ENCODE assay signal across 25 cellular contexts in the genomic region with DNA sequence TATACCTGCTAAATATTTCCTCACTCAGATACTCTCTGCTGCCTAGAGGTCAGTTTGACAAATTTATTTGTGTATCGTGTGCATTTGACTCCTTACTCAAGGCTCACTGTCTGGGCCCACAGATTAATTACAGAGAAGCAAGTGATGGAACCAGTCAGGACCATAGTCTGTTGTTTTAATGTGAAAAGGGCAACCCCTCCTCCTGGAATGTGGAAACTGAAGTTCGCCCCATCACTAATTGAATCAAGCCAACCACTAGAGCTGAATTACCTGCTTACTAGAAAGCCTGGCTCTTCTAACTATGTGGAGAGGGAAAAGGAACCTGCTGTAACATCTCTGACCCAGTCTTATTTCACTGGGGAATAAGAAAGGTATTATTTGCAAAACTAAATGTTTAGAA.
A peak's percentile ranks its signal among the peaks of the same experiment; 100 is the strongest.
DNase-seq lines count a peak whose midpoint lies in the region; ATAC-seq and TF ChIP-seq lines count a peak whose summit lies in the region.
"Had no signal": no experiment of that assay in that cellular context is flagged by ENCODE, and none has a peak within 500 bp of the region (broad histone marks: within the 10 kb centered on the region; RNA-seq: fewer than 3 reads in every experiment).

No MANE protein-coding gene starts in this region.

- TF ChIP-seq EP300 in stomach (IDR thresholded peaks at IDR 0.05) = no peak

- H2BK15ac ChIP-seq in H9 (ENCODE audit: low read depth, low read length) = no peak overlapping the region

- H3K56ac ChIP-seq in H9 (ENCODE audit: insufficient read length, low read depth, low read length) = no peak overlapping the region

- H3K9ac ChIP-seq in H9 (ENCODE audit: extremely low read depth, insufficient read length, low read length) = no peak overlapping the region

- TF ChIP-seq CTCF in H9 (conservative IDR thresholded peaks at IDR 0.05) = no peak
- no peak for TF ChIP-seq CTCF in Panc1 (IDR thresholded peaks at IDR 0.05)
- TF ChIP-seq CTCF in stomach (IDR thresholded peaks at IDR 0.05) = no peak
- no peak for TF ChIP-seq CTCF in brain microvascular endothelial cell (IDR thresholded peaks at IDR 0.05; ENCODE audit: low read depth, low read length, missing control alignments)

- H3K4me1 ChIP-seq in H9 (ENCODE audit: insufficient read depth, low read length) (peaks cover 6% of the 10 kb centered on the region; the same call in 1 of the 2 replicates), Panc1 (ENCODE audit: control insufficient read depth, insufficient read depth, low read length) (peaks cover 68% of the 10 kb centered on the region), stomach (peaks cover 4 to 46% (median 24%) of the 10 kb centered on the region in 4 donors)

- H3K18ac ChIP-seq in H9 (ENCODE audit: insufficient read length, low read depth, low read length) = no peak overlapping the region

- no peak for TF ChIP-seq POLR2A in stomach (IDR thresholded peaks at IDR 0.05)

- H3K23me2 ChIP-seq in H9 (ENCODE audit: insufficient read length, low read depth, low read length, poor library complexity, severe bottlenecking) = no peaks in the 10 kb centered on the region

- H4K91ac ChIP-seq in H9 (ENCODE audit: insufficient read length, low read depth, low read length) = no peak overlapping the region

- no peaks in the 10 kb centered on the region for H3K36me3 Mint-ChIP-seq in H9 (ENCODE audit: insufficient read depth in 1 of 3, low read depth in 3 of 3)
- H3K36me3 Mint-ChIP-seq: activated CD8-positive, alpha-beta memory T cell treated with anti-CD3 and anti-CD28 coated beads, Interleukin-2, amount 10 ng/mL, durations not matched to agents 7 days and 5 days; naive B cell had no signal

- H3K36me3 ChIP-seq in Panc1 (ENCODE audit: control insufficient read depth, insufficient read depth, low read length) = no peaks in the 10 kb centered on the region
- no peaks in the 10 kb centered on the region for H3K36me3 ChIP-seq in stomach
- no peaks in the 10 kb centered on the region for H3K36me3 ChIP-seq in brain microvascular endothelial cell (replicated peaks)
- H3K36me3 ChIP-seq: adrenal gland, upper lobe of left lung had no signal

- no peak overlapping the region for H2BK12ac ChIP-seq in H9 (ENCODE audit: insufficient read length, low read depth, low read length)

- H3K4me1 Mint-ChIP-seq in H9 = peaks cover 30 to 38% of the 10 kb centered on the region in 2 experiments

- H4K5ac ChIP-seq in H9 (ENCODE audit: insufficient read length, low read depth, low read length) = no peak overlapping the region

- H2BK120ac ChIP-seq in H9 (ENCODE audit: low read depth, low read length, poor library complexity, severe bottlenecking) = no peak overlapping the region

- H4K20me1 ChIP-seq in H9 (ENCODE audit: control insufficient read depth, insufficient read depth, insufficient read length) = no peaks in the 10 kb centered on the region

- no peaks in the 10 kb centered on the region for H3K27me3 Mint-ChIP-seq in H9 (ENCODE audit: low read depth)

- H3K27me3 ChIP-seq in H9 (ENCODE audit: insufficient read depth, low read length) (no peaks in the 10 kb centered on the region), Panc1 (ENCODE audit: control insufficient read depth, insufficient read depth, low read length) (no peaks in the 10 kb centered on the region), stomach (no peaks in the 10 kb centered on the region), brain microvascular endothelial cell (replicated peaks) (no peaks in the 10 kb centered on the region)
- H3K27me3 ChIP-seq: adrenal gland, upper lobe of left lung had no signal

- no peak overlapping the region for H3T11ph ChIP-seq in H9 (ENCODE audit: low read length)

- peak overlapping the region in 2 of 3 experiments; percentile 27 to 36; a peak in 1 of 7 replicates for H3K27ac Mint-ChIP-seq in H9
- H3K27ac Mint-ChIP-seq: activated CD8-positive, alpha-beta memory T cell treated with anti-CD3 and anti-CD28 coated beads, Interleukin-2, amount 10 ng/mL, durations not matched to agents 7 days and 5 days; activated naive CD4-positive, alpha-beta T cell treated with anti-CD3 and anti-CD28 coated beads for 36 hours; naive B cell had no signal

- H2AK5ac ChIP-seq in H9 (ENCODE audit: insufficient read length, low read length) = no peak overlapping the region

- no peak overlapping the region for H3K4me3 ChIP-seq in Panc1 (ENCODE audit: low read depth in 2 of 2, low read length in 2 of 2)
- no peak overlapping the region for H3K4me3 ChIP-seq in stomach
- no peak overlapping the region for H3K4me3 ChIP-seq in brain microvascular endothelial cell (ENCODE audit: low read depth, low read length)
- H3K4me3 ChIP-seq: adrenal gland, skin epidermis, upper lobe of left lung had no signal

- CTCF ChIA-PET in Panc1 (lab: Charles Lee) = no interaction called here

- H2BK20ac ChIP-seq in H9 (ENCODE audit: low read depth, low read length, poor library complexity, severe bottlenecking) = no peak overlapping the region

- WGBS in H9 (ENCODE audit: extremely low coverage, insufficient read length, low lambda C conversion rate) = no CpG with 5 or more reads among the region's 2 CpGs
- 83 to 95% (median 89%) methylated on average over 2 of the region's 2 CpGs for WGBS in stomach, 5 donors

- no peak overlapping the region for H3K27ac ChIP-seq in H9 (ENCODE audit: insufficient read length, low read depth, low read length)
- peak overlapping the region; percentile 100 for H3K27ac ChIP-seq in Panc1 (ENCODE audit: low read length)
- peak overlapping the region in 4 of 5 donors; percentile 5 to 72 (median 50) for H3K27ac ChIP-seq in stomach
- no peak overlapping the region for H3K27ac ChIP-seq in brain microvascular endothelial cell
- H3K27ac ChIP-seq: adrenal gland, C4-2B, skin epidermis, upper lobe of left lung had no signal

- no peak overlapping the region for H3K4ac ChIP-seq in H9 (ENCODE audit: low read depth, low read length)

- ATAC-seq in Panc1 = no peak
- no peak for ATAC-seq in HG03097 (IDR thresholded peaks at IDR 0.05; ENCODE audit: low FRiP score, unreplicated experiment)
- no peak for ATAC-seq in GM21825 (IDR thresholded peaks at IDR 0.05; ENCODE audit: unreplicated experiment)
- ATAC-seq: activated CD8-positive, alpha-beta memory T cell treated with anti-CD3 and anti-CD28 coated beads, Interleukin-2, amount 10 ng/mL, durations not matched to agents 7 days and 5 days; activated T-cell treated with anti-CD3 and anti-CD28 coated beads, Interleukin-2, amount 50 U/mL, for 72 hours; left lobe of liver had no signal

- no peaks in the 10 kb centered on the region for H3K79me2 ChIP-seq in H9 (ENCODE audit: insufficient read depth, low read length)

- no peak overlapping the region for H4K8ac ChIP-seq in H9 (replicated peaks; ENCODE audit: insufficient read length, low read depth, low read length)

- no TSS peak for BruUV-seq in Panc1 (replicated peaks; lab: Mats Ljungman, UMichigan)

- H3K4me2 ChIP-seq in H9 (ENCODE audit: insufficient read depth, insufficient read length, low read length) = no peak overlapping the region

- intact Hi-C loops in Panc1 (cut with micrococcal nuclease; ENCODE audit: unreplicated experiment) = no loop called here
- intact Hi-C loops in stomach (cut with DNase I; ENCODE audit: low total_unique reads) = no loop called here

- H3K23ac ChIP-seq in H9 (ENCODE audit: insufficient read length, low read depth, low read length) = no peak overlapping the region

- no peaks in the 10 kb centered on the region for H3K79me1 ChIP-seq in H9 (ENCODE audit: insufficient read depth, low read depth, low read length, poor library complexity, severe bottlenecking)

- no peak overlapping the region for H3K14ac ChIP-seq in H9 (ENCODE audit: insufficient read depth, low read length)

- H2BK5ac ChIP-seq in H9 (ENCODE audit: insufficient read length, low read length) = no peak overlapping the region

- DNase-seq in H9 = no peak
- DNase-seq in Panc1 (ENCODE audit: low read depth, low spot score) = no peak
- peak; percentile 33 for DNase-seq in iPS-NIHi7 (ENCODE audit: extremely low spot score)
- no peak for DNase-seq in stomach
- DNase-seq in brain microvascular endothelial cell = no peak
- DNase-seq: activated CD4-positive, CD25-positive, alpha-beta regulatory T cell; activated CD8-positive, alpha-beta memory T cell treated with anti-CD3 and anti-CD28 coated beads, Interleukin-2, amount 10 ng/mL, durations not matched to agents 7 days and 5 days; activated naive CD4-positive, alpha-beta T cell treated with anti-CD3 and anti-CD28 coated beads for 36 hours; activated T-cell treated with anti-CD3 and anti-CD28 coated beads, Interleukin-2, amount 50 U/mL, for 72 hours; adrenal gland; effector CD8-positive, alpha-beta T cell; foreskin melanocyte; naive B cell; NCI-H1694 treated with DMSO at 0.1 percent for 48 hours; NCI-H2171 treated with DMSO at 0.1 percent for 48 hours; NCI-H524 treated with DMSO at 0.1 percent for 48 hours; retina; SHP77; stimulated activated CD8-positive, alpha-beta memory T cell treated with anti-CD3 and anti-CD28 coated beads, Interleukin-4, amount 100 ng/mL, for 48 hours; upper lobe of left lung had no signal

- in situ Hi-C loops in Panc1 (cut with HindIII; ENCODE audit: low pct_unique_long_range_greater_than_20kb, low sequenced_read_pairs) (no loop called here), brain microvascular endothelial cell (cut with HindIII; ENCODE audit: low pct_ligation_motif_present, low sequenced_read_pairs) (no loop called here)

- no peak overlapping the region for H2AFZ ChIP-seq in H9 (ENCODE audit: low read length)

- H3K9me3 ChIP-seq in H9 (ENCODE audit: control insufficient read depth, low read depth, low read length) = no peaks in the 10 kb centered on the region
- peaks cover 5% of the 10 kb centered on the region; the same call in 1 of the 2 replicates for H3K9me3 ChIP-seq in Panc1 (ENCODE audit: control insufficient read depth, insufficient read depth, low read depth, low read length)
- H3K9me3 ChIP-seq in stomach = no peaks in the 10 kb centered on the region
- H3K9me3 ChIP-seq: adrenal gland, upper lobe of left lung had no signal

- no peak overlapping the region for H3K4me3 Mint-ChIP-seq in H9
- H3K4me3 Mint-ChIP-seq: activated CD8-positive, alpha-beta memory T cell treated with anti-CD3 and anti-CD28 coated beads, Interleukin-2, amount 10 ng/mL, durations not matched to agents 7 days and 5 days; activated naive CD4-positive, alpha-beta T cell treated with anti-CD3 and anti-CD28 coated beads for 36 hours; activated T-cell treated with anti-CD3 and anti-CD28 coated beads, Interleukin-2, amount 50 U/mL, for 72 hours had no signal

- no peaks in the 10 kb centered on the region for H3K9me3 Mint-ChIP-seq in H9
- H3K9me3 Mint-ChIP-seq: activated naive CD4-positive, alpha-beta T cell treated with anti-CD3 and anti-CD28 coated beads for 36 hours; activated T-cell treated with anti-CD3 and anti-CD28 coated beads, Interleukin-2, amount 50 U/mL, for 72 hours; naive B cell had no signal

- POLR2A ChIA-PET in Panc1 (lab: Charles Lee) = no interaction called here

Comparison
In these comparisons a context has a peak if more than half of its experiments do, and no peak if none do; other contexts are left out.
1. H3K27ac ChIP-seq: peak in Panc1 (single experiment) and stomach (4 of 5); none in H9 (single experiment) and brain microvascular endothelial cell (single experiment).